Comparison of ENCODE assay signal across 8 cellular contexts in the genomic region with DNA sequence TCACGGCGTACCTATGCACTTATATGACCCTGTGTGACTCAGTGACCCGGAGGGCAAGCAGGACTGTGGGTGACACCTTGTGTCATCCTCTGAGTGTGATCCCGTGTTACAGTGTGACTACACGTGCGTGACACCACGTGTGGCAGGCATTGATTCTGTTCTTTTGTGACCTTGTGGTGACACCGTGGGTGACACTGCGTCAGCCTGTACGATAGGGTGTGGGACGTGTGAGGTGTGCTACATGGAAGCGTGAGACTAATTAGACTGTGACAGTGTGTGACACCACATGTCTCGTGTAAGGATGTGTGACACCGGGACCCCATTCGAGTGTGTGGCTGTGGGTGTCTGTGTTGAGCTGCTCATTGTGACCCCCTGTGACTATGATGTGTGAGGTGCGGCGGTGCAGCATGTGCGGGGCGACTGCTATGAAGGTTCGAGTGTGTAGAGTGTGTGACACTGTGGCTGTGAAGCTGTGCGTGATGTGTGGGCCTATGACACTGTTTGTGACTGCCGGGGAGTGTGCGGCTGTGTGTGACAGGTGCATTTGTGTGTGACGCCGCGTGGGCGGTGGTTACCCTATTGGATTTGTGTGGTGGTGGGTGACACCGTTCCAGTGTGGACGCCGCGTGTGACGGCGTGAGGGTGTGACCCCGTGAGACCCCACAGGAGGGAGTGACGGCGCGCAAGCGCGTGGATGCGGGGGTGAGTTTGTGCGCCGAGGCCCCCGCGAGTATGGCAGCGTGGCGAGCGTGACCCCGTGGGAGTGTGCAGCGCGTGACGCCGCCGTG. TPM values are rescaled to one million over a fixed set of nuclear protein-coding genes. Genes with fewer than 3 reads are reported as not detected.
A peak's percentile ranks its signal among the peaks of the same experiment; 100 is the strongest.
DNase-seq lines count a peak whose midpoint lies in the region; ATAC-seq and TF ChIP-seq lines count a peak whose summit lies in the region.

A gene (plus strand): TSS at position 783 of the 788 bp plus-strand sequence. CDS start 5,621 bp downstream, outside the sequence.

- ATAC-seq in DND-41 (ENCODE audit: insufficient read depth, low read depth) (no peak), HG02642 (IDR thresholded peaks at IDR 0.05; ENCODE audit: poor library complexity, unreplicated experiment) (peak; percentile 29)

- H3K4me1 ChIP-seq in DND-41 (ENCODE audit: insufficient read depth, low read length) (peaks cover 20% of the 10 kb centered on the region), mesenchymal stem cell (ENCODE audit: control insufficient read depth, insufficient read depth, low read depth, low read length) (peaks cover 22% of the 10 kb centered on the region)

- peak within 1 kb of the TSS; percentile 47 for H4K8ac ChIP-seq in mesenchymal stem cell (ENCODE audit: low read length)

- peak within 1 kb of the TSS; percentile 18 for H4K91ac ChIP-seq in mesenchymal stem cell (ENCODE audit: low read length)

- no peak within 1 kb of the TSS for H2AK5ac ChIP-seq in mesenchymal stem cell (ENCODE audit: low read length, severe bottlenecking)

- no peak within 1 kb of the TSS for H2BK120ac ChIP-seq in mesenchymal stem cell (ENCODE audit: low read depth, low read length)

- no peaks in the 10 kb centered on the region for H3K79me2 ChIP-seq in DND-41 (ENCODE audit: insufficient read depth, low read length)

- peak within 1 kb of the TSS; percentile 57; the same call in 1 of the 2 replicates for H3K27ac ChIP-seq in DND-41 (ENCODE audit: low read length)
- no peak within 1 kb of the TSS for H3K27ac ChIP-seq in mesenchymal stem cell (ENCODE audit: low read length, poor library complexity, severe bottlenecking)

- H3K4ac ChIP-seq in mesenchymal stem cell (ENCODE audit: low read depth in 1 of 2, low read length in 2 of 2) = no peak within 1 kb of the TSS

- H3K9ac ChIP-seq in DND-41 (ENCODE audit: low read depth, low read length) = peak within 1 kb of the TSS; percentile 45; the same call in 1 of the 2 replicates
- peak within 1 kb of the TSS; percentile 64 for H3K9ac ChIP-seq in mesenchymal stem cell (ENCODE audit: low read length)

- peak within 1 kb of the TSS; percentile 76 for H2AFZ ChIP-seq in DND-41 (ENCODE audit: low read depth, low read length)
- peak within 1 kb of the TSS; percentile 72 for H2AFZ ChIP-seq in mesenchymal stem cell (ENCODE audit: low read depth, low read length)

- H3K9me3 ChIP-seq in DND-41 (ENCODE audit: insufficient read depth, low read length, severe bottlenecking) (no peaks in the 10 kb centered on the region), mesenchymal stem cell (ENCODE audit: control insufficient read depth, low read length) (no peaks in the 10 kb centered on the region)

- DNase-seq in DND-41 (no peak), T-helper 9 cell (peak; percentile 58), cerebellum (ENCODE audit: low spot score) (peak; percentile 41), mesenchymal stem cell (no peak), NCI-H1694 (lab: John Stamatoyannopoulos, UW) (no peak), DMS79 treated with DMSO at 0.1 percent for 48 hours (lab: John Stamatoyannopoulos, UW) (no peak)
- peak; percentile 35 for DNase-seq in stimulated activated CD8-positive, alpha-beta memory T cell treated with anti-CD3 and anti-CD28 coated beads, Interleukin-15, amount 100 ng/mL, for 1 hour (ENCODE audit: low read depth)

- H3K27me3 ChIP-seq in DND-41 (ENCODE audit: insufficient read depth, low read length, poor library complexity) (no peaks in the 10 kb centered on the region), mesenchymal stem cell (ENCODE audit: control insufficient read depth in 1 of 2, insufficient read depth in 1 of 2, low read length in 2 of 2) (peaks cover 0 to 9% of the 10 kb centered on the region in 2 experiments)

- no peak for TF ChIP-seq CTCF in DND-41 (IDR thresholded peaks at IDR 0.05; ENCODE audit: borderline replicate concordance, extremely low read depth, low read length, poor library complexity, severe bottlenecking)

- no peak within 1 kb of the TSS for H2BK12ac ChIP-seq in mesenchymal stem cell (ENCODE audit: low read length in 2 of 2)

- H3K4me3 ChIP-seq in DND-41 (ENCODE audit: low read depth in 1 of 2, low read length in 2 of 2) (peak within 1 kb of the TSS; percentile 12 to 78; a peak in 3 of 4 replicates), mesenchymal stem cell (ENCODE audit: insufficient read depth in 1 of 2, low read depth in 1 of 2, low read length in 2 of 2) (peak within 1 kb of the TSS; percentile 61 to 76)

- WGBS in mesenchymal stem cell = 47% methylated on average over 39 of the region's 53 CpGs

- H2BK5ac ChIP-seq in mesenchymal stem cell (ENCODE audit: low read depth, low read length, poor library complexity, severe bottlenecking) = no peak within 1 kb of the TSS

- peak within 1 kb of the TSS in 1 of 2 experiments; percentile 1 for H3K23ac ChIP-seq in mesenchymal stem cell (ENCODE audit: low read length in 2 of 2)

- peaks cover 5% of the 10 kb centered on the region; the same call in 1 of the 2 replicates for H4K20me1 ChIP-seq in DND-41 (ENCODE audit: insufficient read depth, low read length)

- peaks cover 2% of the 10 kb centered on the region for H3K79me1 ChIP-seq in mesenchymal stem cell (replicated peaks; ENCODE audit: low read length, poor library complexity, severe bottlenecking)

- peak within 1 kb of the TSS in 1 of 2 experiments; percentile 16 for H3K18ac ChIP-seq in mesenchymal stem cell (ENCODE audit: low read depth in 1 of 2, low read length in 2 of 2)

- peak within 1 kb of the TSS; percentile 0 for H2BK15ac ChIP-seq in mesenchymal stem cell (ENCODE audit: low read depth, poor library complexity, severe bottlenecking)

- H3K4me2 ChIP-seq in DND-41 (ENCODE audit: insufficient read depth, low read length) (peak within 1 kb of the TSS; percentile 98), mesenchymal stem cell (ENCODE audit: low read length, poor library complexity, severe bottlenecking) (peak within 1 kb of the TSS; percentile 78)

- no peaks in the 10 kb centered on the region for H3K36me3 ChIP-seq in DND-41 (ENCODE audit: insufficient read depth, low read length)
- H3K36me3 ChIP-seq in mesenchymal stem cell (ENCODE audit: control insufficient read depth in 1 of 2, insufficient read depth in 2 of 2, low read depth in 1 of 2, low read length in 2 of 2) = no peaks in the 10 kb centered on the region

- H3K14ac ChIP-seq in mesenchymal stem cell (ENCODE audit: low read length in 2 of 2) = no peak within 1 kb of the TSS

RNA-seq across cellular contexts. Expression of the gene that starts here (rescaled TPM):
- total RNA-seq in cerebellum = 22.5 TPM
- polyA plus RNA-seq in mesenchymal stem cell (2013, experiment 1 of 2) = 0.23 TPM
- 0.15 TPM for polyA plus RNA-seq in mesenchymal stem cell (2013, experiment 2 of 2)

Comparison
In these comparisons a context has a peak if more than half of its experiments do, and no peak if none do; other contexts are left out.
1. DNase-seq: peak in T-helper 9 cell (single experiment), cerebellum (single experiment) and stimulated activated CD8-positive, alpha-beta memory T cell treated with anti-CD3 and anti-CD28 coated beads, Interleukin-15, amount 100 ng/mL, for 1 hour (single experiment); none in DND-41 (single experiment), mesenchymal stem cell (single experiment), NCI-H1694 (single experiment) and DMS79 treated with DMSO at 0.1 percent for 48 hours (single experiment).